In the genomic region with DNA sequence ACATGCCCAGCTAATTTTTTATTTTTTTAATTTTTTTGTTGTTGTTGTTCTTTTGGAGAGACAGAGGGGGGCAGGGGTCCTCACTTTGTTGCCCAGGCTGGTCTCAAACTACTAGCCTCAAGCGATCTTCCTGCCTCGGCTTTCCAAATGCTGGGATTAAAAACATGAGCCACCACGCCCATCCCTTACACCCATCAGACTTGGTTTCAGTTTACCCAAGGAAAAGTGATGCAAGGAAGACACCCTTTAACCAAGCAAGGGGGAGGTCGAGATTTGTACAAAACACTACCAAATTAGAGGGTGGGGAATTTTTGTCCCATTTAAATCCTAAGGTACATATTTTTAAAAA, we compare ENCODE assay signal across 3 cellular contexts.
TF ChIP-seq lines count a peak whose summit lies in the region.

No MANE protein-coding gene starts in this region.

TF ChIP-seq in SK-N-SH, 30 proteins besides CTCF, POLR2A, EP300 and RAD21:
- TF ChIP-seq POLR2AphosphoS5 (IDR thresholded peaks at IDR 0.05; ENCODE audit: low read depth, low read length) (no peak), RFX5 (IDR thresholded peaks at IDR 0.05; ENCODE audit: low read length) (no peak), RXRA (IDR thresholded peaks at IDR 0.05; ENCODE audit: borderline replicate concordance, low read depth) (no peak), GATA2 (CRISPR knock-in tag; IDR thresholded peaks at IDR 0.05) (no peak), MEF2A (IDR thresholded peaks at IDR 0.05; ENCODE audit: borderline replicate concordance, low read depth) (no peak), TAF1 (IDR thresholded peaks at IDR 0.05; ENCODE audit: borderline replicate concordance, low read depth, low read length) (no peak), MXI1 (IDR thresholded peaks at IDR 0.05; ENCODE audit: low read depth, low read length) (no peak), FOXM1 (IDR thresholded peaks at IDR 0.05; ENCODE audit: low read depth) (no peak), EZH2phosphoT487 (IDR thresholded peaks at IDR 0.05; ENCODE audit: borderline replicate concordance, low read depth) (no peak), TCF12 (IDR thresholded peaks at IDR 0.05) (no peak)
- TF ChIP-seq, protein P1, sequence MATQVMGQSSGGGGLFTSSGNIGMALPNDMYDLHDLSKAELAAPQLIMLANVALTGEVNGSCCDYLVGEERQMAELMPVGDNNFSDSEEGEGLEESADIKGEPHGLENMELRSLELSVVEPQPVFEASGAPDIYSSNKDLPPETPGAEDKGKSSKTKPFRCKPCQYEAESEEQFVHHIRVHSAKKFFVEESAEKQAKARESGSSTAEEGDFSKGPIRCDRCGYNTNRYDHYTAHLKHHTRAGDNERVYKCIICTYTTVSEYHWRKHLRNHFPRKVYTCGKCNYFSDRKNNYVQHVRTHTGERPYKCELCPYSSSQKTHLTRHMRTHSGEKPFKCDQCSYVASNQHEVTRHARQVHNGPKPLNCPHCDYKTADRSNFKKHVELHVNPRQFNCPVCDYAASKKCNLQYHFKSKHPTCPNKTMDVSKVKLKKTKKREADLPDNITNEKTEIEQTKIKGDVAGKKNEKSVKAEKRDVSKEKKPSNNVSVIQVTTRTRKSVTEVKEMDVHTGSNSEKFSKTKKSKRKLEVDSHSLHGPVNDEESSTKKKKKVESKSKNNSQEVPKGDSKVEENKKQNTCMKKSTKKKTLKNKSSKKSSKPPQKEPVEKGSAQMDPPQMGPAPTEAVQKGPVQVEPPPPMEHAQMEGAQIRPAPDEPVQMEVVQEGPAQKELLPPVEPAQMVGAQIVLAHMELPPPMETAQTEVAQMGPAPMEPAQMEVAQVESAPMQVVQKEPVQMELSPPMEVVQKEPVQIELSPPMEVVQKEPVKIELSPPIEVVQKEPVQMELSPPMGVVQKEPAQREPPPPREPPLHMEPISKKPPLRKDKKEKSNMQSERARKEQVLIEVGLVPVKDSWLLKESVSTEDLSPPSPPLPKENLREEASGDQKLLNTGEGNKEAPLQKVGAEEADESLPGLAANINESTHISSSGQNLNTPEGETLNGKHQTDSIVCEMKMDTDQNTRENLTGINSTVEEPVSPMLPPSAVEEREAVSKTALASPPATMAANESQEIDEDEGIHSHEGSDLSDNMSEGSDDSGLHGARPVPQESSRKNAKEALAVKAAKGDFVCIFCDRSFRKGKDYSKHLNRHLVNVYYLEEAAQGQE (IDR thresholded peaks at IDR 0.05; ENCODE audit: low read depth, low read length) = no peak
- TF ChIP-seq, protein P2, sequence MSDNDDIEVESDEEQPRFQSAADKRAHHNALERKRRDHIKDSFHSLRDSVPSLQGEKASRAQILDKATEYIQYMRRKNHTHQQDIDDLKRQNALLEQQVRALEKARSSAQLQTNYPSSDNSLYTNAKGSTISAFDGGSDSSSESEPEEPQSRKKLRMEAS (IDR thresholded peaks at IDR 0.05; ENCODE audit: low read depth) = no peak
- TF ChIP-seq, protein P3, sequence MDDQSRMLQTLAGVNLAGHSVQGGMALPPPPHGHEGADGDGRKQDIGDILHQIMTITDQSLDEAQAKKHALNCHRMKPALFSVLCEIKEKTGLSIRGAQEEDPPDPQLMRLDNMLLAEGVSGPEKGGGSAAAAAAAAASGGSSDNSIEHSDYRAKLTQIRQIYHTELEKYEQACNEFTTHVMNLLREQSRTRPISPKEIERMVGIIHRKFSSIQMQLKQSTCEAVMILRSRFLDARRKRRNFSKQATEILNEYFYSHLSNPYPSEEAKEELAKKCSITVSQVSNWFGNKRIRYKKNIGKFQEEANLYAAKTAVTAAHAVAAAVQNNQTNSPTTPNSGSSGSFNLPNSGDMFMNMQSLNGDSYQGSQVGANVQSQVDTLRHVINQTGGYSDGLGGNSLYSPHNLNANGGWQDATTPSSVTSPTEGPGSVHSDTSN (IDR thresholded peaks at IDR 0.05) = no peak

TF ChIP-seq in SK-N-SH treated with all-trans-retinoic acid at 6 μM for 48 hours, 23 proteins besides CTCF, POLR2A, EP300 and RAD21:
- TF ChIP-seq TOX (CRISPR knock-in tag; IDR thresholded peaks at IDR 0.05; ENCODE audit: borderline replicate concordance) = no peak
- TF ChIP-seq ZFP3 (CRISPR knock-in tag; IDR thresholded peaks at IDR 0.05) = no peak
- no peak for TF ChIP-seq ARNTL (CRISPR knock-in tag; IDR thresholded peaks at IDR 0.05; ENCODE audit: borderline replicate concordance, low read depth)
- no peak for TF ChIP-seq ZNF70 (CRISPR knock-in tag; IDR thresholded peaks at IDR 0.05)
- TF ChIP-seq GLIS3 (CRISPR knock-in tag; IDR thresholded peaks at IDR 0.05) = no peak
- no peak for TF ChIP-seq ZNF8 (CRISPR knock-in tag; IDR thresholded peaks at IDR 0.05)
- TF ChIP-seq, protein P4, sequence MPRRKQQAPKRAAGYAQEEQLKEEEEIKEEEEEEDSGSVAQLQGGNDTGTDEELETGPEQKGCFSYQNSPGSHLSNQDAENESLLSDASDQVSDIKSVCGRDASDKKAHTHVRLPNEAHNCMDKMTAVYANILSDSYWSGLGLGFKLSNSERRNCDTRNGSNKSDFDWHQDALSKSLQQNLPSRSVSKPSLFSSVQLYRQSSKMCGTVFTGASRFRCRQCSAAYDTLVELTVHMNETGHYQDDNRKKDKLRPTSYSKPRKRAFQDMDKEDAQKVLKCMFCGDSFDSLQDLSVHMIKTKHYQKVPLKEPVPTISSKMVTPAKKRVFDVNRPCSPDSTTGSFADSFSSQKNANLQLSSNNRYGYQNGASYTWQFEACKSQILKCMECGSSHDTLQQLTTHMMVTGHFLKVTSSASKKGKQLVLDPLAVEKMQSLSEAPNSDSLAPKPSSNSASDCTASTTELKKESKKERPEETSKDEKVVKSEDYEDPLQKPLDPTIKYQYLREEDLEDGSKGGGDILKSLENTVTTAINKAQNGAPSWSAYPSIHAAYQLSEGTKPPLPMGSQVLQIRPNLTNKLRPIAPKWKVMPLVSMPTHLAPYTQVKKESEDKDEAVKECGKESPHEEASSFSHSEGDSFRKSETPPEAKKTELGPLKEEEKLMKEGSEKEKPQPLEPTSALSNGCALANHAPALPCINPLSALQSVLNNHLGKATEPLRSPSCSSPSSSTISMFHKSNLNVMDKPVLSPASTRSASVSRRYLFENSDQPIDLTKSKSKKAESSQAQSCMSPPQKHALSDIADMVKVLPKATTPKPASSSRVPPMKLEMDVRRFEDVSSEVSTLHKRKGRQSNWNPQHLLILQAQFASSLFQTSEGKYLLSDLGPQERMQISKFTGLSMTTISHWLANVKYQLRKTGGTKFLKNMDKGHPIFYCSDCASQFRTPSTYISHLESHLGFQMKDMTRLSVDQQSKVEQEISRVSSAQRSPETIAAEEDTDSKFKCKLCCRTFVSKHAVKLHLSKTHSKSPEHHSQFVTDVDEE (CRISPR knock-in tag; IDR thresholded peaks at IDR 0.05) = no peak
- TF ChIP-seq RARB (CRISPR knock-in tag; IDR thresholded peaks at IDR 0.05) = no peak
- TF ChIP-seq, protein P5, sequence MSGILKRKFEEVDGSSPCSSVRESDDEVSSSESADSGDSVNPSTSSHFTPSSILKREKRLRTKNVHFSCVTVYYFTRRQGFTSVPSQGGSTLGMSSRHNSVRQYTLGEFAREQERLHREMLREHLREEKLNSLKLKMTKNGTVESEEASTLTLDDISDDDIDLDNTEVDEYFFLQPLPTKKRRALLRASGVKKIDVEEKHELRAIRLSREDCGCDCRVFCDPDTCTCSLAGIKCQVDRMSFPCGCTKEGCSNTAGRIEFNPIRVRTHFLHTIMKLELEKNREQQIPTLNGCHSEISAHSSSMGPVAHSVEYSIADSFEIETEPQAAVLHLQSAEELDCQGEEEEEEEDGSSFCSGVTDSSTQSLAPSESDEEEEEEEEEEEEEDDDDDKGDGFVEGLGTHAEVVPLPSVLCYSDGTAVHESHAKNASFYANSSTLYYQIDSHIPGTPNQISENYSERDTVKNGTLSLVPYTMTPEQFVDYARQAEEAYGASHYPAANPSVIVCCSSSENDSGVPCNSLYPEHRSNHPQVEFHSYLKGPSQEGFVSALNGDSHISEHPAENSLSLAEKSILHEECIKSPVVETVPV (CRISPR knock-in tag; IDR thresholded peaks at IDR 0.05) = no peak
- no peak for TF ChIP-seq CSDC2 (CRISPR knock-in tag; IDR thresholded peaks at IDR 0.05)
- TF ChIP-seq ZC3H10 (CRISPR knock-in tag; IDR thresholded peaks at IDR 0.05) = no peak
- TF ChIP-seq BACH2 (CRISPR knock-in tag; IDR thresholded peaks at IDR 0.05; ENCODE audit: borderline replicate concordance) = no peak
- TF ChIP-seq, protein P6, sequence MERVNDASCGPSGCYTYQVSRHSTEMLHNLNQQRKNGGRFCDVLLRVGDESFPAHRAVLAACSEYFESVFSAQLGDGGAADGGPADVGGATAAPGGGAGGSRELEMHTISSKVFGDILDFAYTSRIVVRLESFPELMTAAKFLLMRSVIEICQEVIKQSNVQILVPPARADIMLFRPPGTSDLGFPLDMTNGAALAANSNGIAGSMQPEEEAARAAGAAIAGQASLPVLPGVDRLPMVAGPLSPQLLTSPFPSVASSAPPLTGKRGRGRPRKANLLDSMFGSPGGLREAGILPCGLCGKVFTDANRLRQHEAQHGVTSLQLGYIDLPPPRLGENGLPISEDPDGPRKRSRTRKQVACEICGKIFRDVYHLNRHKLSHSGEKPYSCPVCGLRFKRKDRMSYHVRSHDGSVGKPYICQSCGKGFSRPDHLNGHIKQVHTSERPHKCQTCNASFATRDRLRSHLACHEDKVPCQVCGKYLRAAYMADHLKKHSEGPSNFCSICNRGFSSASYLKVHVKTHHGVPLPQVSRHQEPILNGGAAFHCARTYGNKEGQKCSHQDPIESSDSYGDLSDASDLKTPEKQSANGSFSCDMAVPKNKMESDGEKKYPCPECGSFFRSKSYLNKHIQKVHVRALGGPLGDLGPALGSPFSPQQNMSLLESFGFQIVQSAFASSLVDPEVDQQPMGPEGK (CRISPR knock-in tag; IDR thresholded peaks at IDR 0.05; ENCODE audit: borderline replicate concordance) = no peak
- TF ChIP-seq ZFP30 (CRISPR knock-in tag; IDR thresholded peaks at IDR 0.05) = no peak
- no peak for TF ChIP-seq ESRRG (CRISPR knock-in tag; IDR thresholded peaks at IDR 0.05)
- no peak for TF ChIP-seq SNAI2 (CRISPR knock-in tag; IDR thresholded peaks at IDR 0.05)
- TF ChIP-seq PPARA (CRISPR knock-in tag; IDR thresholded peaks at IDR 0.05; ENCODE audit: borderline replicate concordance) = no peak

TF ChIP-seq in endothelial cell of umbilical vein, 7 proteins besides CTCF, POLR2A, EP300 and RAD21:
- TF ChIP-seq EZH2 (IDR thresholded peaks at IDR 0.05; ENCODE audit: borderline replicate concordance, low read depth, low read length, severe bottlenecking) = no peak
- TF ChIP-seq JUN (IDR thresholded peaks at IDR 0.05; ENCODE audit: borderline replicate concordance, insufficient read depth, insufficient read length, low read depth) = no peak
- TF ChIP-seq MYC (IDR thresholded peaks at IDR 0.05; ENCODE audit: low read depth, low read length) = no peak
- TF ChIP-seq GATA2 (IDR thresholded peaks at IDR 0.05; ENCODE audit: insufficient read depth, insufficient read length, low read depth, low read length) = no peak
- TF ChIP-seq POLR2AphosphoS5 (IDR thresholded peaks at IDR 0.05; ENCODE audit: insufficient read depth, low read depth, low read length) = no peak
- TF ChIP-seq, protein P2 (IDR thresholded peaks at IDR 0.05; ENCODE audit: insufficient read depth, insufficient read length) = no peak
- no peak for TF ChIP-seq FOS (IDR thresholded peaks at IDR 0.05; ENCODE audit: borderline replicate concordance, insufficient read depth, low read length)
